9 cellular contexts compared by ENCODE assay signal in genomic region chr7:28411876-28412662, GRCh38.
A peak's percentile ranks its signal among the peaks of the same experiment; 100 is the strongest.
DNase-seq lines count a peak whose midpoint lies in the region; ATAC-seq and TF ChIP-seq lines count a peak whose summit lies in the region.
"Had no signal": no experiment of that assay in that cellular context is flagged by ENCODE, and none has a peak within 500 bp of the region (broad histone marks: within the 10 kb centered on the region; RNA-seq: fewer than 3 reads in every experiment).

A gene with protein sequence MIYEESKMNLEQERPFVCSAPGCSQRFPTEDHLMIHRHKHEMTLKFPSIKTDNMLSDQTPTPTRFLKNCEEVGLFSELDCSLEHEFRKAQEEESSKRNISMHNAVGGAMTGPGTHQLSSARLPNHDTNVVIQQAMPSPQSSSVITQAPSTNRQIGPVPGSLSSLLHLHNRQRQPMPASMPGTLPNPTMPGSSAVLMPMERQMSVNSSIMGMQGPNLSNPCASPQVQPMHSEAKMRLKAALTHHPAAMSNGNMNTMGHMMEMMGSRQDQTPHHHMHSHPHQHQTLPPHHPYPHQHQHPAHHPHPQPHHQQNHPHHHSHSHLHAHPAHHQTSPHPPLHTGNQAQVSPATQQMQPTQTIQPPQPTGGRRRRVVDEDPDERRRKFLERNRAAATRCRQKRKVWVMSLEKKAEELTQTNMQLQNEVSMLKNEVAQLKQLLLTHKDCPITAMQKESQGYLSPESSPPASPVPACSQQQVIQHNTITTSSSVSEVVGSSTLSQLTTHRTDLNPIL (plus strand): TSS chr7:28412518. CDS start chr7:28412915, 397 bp downstream.

- H2AFZ ChIP-seq in Loucy (ENCODE audit: low read length), result 0 out of 2 replicates have a peak within 1 kb of the TSS, but pooled peaks have one; percentile 8
- H2AFZ ChIP-seq in neuron (ENCODE audit: low read depth, low read length), result no peak within 1 kb of the TSS

- H4K20me1 ChIP-seq in Loucy (ENCODE audit: insufficient read depth, low read length, poor library complexity, severe bottlenecking), result no peaks in the 10 kb centered on the region

- 0 out of 2 replicates have a peak, but pooled peaks cover 4% of the 10 kb centered on the region for H3F3A ChIP-seq in Loucy (ENCODE audit: low read depth)

- peaks cover 18% of the 10 kb centered on the region for H3K27me3 ChIP-seq in Loucy (ENCODE audit: insufficient read depth, low read length, poor library complexity, severe bottlenecking)
- H3K27me3 ChIP-seq in endocrine pancreas (ENCODE audit: control insufficient read depth, insufficient read depth, low read length), result no peaks in the 10 kb centered on the region
- H3K27me3 ChIP-seq in neuron (ENCODE audit: insufficient read depth, low read length), result no peaks in the 10 kb centered on the region

- ATAC-seq in HG03442 (IDR thresholded peaks at IDR 0.05; ENCODE audit: unreplicated experiment), result no peak

- H3K36me3 ChIP-seq in Loucy (ENCODE audit: insufficient read depth, low read length) (no peaks in the 10 kb centered on the region), endocrine pancreas (ENCODE audit: control insufficient read depth, insufficient read depth, low read length) (no peaks in the 10 kb centered on the region), neuron (ENCODE audit: insufficient read depth, low read length) (no peaks in the 10 kb centered on the region)

- peaks cover 23% of the 10 kb centered on the region for H3K4me1 ChIP-seq in Loucy (ENCODE audit: insufficient read depth, low read length, poor library complexity, severe bottlenecking)
- no peaks in the 10 kb centered on the region for H3K4me1 ChIP-seq in endocrine pancreas (ENCODE audit: control insufficient read depth, insufficient read depth, low read length)
- peaks cover 38% of the 10 kb centered on the region for H3K4me1 ChIP-seq in neuron (ENCODE audit: insufficient read depth, low read length)

- peak; percentile 17 for DNase-seq in CD1c-positive myeloid dendritic cell (ENCODE audit: extremely low spot score)
- no peak for DNase-seq in NCI-H2196 treated with DMSO at 0.1 percent for 48 hours (lab: John Stamatoyannopoulos, UW; ENCODE audit: unreplicated experiment)
- DNase-seq in GM19238 (ENCODE audit: insufficient read length, low spot score), result no peak
- no peak for DNase-seq in NCI-H1105 treated with DMSO at 0.1 percent for 48 hours (lab: John Stamatoyannopoulos, UW)
- DNase-seq: NCI-H446 had no signal

- no peaks in the 10 kb centered on the region for H3K9me3 ChIP-seq in Loucy (ENCODE audit: insufficient read depth, low read depth, low read length)
- no peaks in the 10 kb centered on the region for H3K9me3 ChIP-seq in endocrine pancreas (ENCODE audit: control insufficient read depth, low read length)
- no peaks in the 10 kb centered on the region for H3K9me3 ChIP-seq in neuron (ENCODE audit: low read length)

- H3K4me3 ChIP-seq in Loucy (ENCODE audit: low read length, poor library complexity, severe bottlenecking) (peak within 1 kb of the TSS; percentile 74), endocrine pancreas (ENCODE audit: control insufficient read depth, insufficient read depth, low read length) (peak within 1 kb of the TSS; percentile 90), neuron (ENCODE audit: low read length) (peak within 1 kb of the TSS; percentile 68)

- H3K9ac ChIP-seq in Loucy (ENCODE audit: low read depth, low read length, poor library complexity, severe bottlenecking), result peak within 1 kb of the TSS; percentile 40
- H3K9ac ChIP-seq in endocrine pancreas (ENCODE audit: control insufficient read depth, insufficient read depth, low read length), result no peak within 1 kb of the TSS

- H3K79me2 ChIP-seq in Loucy (ENCODE audit: insufficient read depth, low read length), result no peaks in the 10 kb centered on the region

- peak within 1 kb of the TSS; percentile 99 for H3K4me2 ChIP-seq in Loucy (ENCODE audit: low read depth, low read length, poor library complexity, severe bottlenecking)

- TF ChIP-seq CTCF in Loucy (conservative IDR thresholded peaks at IDR 0.05; ENCODE audit: low read length), result peak; percentile 41

- H3K9me2 ChIP-seq in Loucy (replicated peaks; ENCODE audit: low read depth, low read length), result no peaks in the 10 kb centered on the region
